Comparison of ENCODE assay signal across 1 cellular context in the genomic region with DNA sequence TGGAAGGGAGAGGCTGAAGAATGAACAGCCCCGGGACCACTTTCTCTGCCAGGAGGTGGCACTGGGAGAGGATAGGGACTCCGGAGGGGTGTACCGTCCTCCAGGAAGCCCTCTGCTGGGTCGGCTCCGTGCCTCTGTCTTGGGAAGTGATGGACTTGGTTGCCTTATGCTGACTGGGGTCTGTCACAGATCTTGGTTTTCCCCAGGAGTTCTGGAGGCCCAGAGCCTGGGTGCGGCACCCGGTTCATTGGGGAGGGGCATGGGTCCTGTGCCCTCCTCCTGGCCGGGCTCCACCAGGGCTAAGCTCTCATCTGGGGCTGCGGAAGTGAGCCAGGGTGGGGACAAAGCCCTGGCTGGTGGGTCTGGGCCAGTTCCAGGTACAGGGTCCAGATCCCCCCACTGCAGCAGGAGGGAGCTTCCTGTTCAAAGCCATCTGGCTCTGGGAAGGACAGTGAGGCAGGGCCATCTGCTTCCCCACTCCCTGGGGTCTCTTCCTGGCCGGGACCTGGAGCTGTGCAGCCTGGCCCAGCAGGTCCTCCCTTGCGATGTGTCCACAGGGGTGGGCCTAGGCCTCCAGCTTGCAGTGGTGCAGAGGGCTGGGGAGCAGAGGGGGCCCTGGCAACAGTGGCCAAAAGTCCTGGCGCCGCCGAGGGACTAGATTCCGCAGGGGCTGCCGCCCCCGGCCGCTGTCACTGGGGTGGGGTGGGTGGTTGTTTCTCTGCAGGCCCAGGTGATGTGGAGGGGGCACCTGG.
TF ChIP-seq lines count a peak whose summit lies in the region.

No MANE protein-coding gene starts in this region.

TF ChIP-seq in HepG2, 621 proteins besides CTCF, POLR2A, EP300 and RAD21 (continued from another document and continues in another):
- no peak for TF ChIP-seq HMGXB3 (CRISPR knock-in tag; IDR thresholded peaks at IDR 0.05; ENCODE audit: borderline replicate concordance)
- no peak for TF ChIP-seq LCORL (IDR thresholded peaks at IDR 0.05)
- TF ChIP-seq LCORL (CRISPR knock-in tag; IDR thresholded peaks at IDR 0.05): peak; percentile 25; the same call in 1 of the 2 replicates
- TF ChIP-seq ZNF12 (CRISPR knock-in tag; IDR thresholded peaks at IDR 0.05): no peak
- no peak for TF ChIP-seq SAP130 (CRISPR knock-in tag; IDR thresholded peaks at IDR 0.05; ENCODE audit: low read depth)
- TF ChIP-seq MTA3 (CRISPR knock-in tag; IDR thresholded peaks at IDR 0.05): no peak
- TF ChIP-seq, protein P1, sequence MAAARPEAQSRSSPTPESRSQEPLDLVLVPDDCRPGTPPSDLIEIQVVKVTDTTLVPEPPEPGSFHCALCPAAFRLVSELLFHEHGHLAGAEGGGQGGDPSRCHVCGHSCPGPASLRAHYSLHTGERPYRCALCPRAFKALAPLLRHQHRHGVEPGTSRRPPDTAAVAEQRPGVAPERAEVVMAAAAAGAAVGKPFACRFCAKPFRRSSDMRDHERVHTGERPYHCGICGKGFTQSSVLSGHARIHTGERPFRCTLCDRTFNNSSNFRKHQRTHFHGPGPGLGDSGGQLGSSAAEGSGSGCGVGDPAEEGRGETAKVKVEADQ (CRISPR knock-in tag; IDR thresholded peaks at IDR 0.05; ENCODE audit: borderline replicate concordance): no peak
- TF ChIP-seq ZNF777 (CRISPR knock-in tag; IDR thresholded peaks at IDR 0.05): no peak
- peak; percentile 61; the same call in 1 of the 2 replicates for TF ChIP-seq ZBTB7A (CRISPR knock-in tag; IDR thresholded peaks at IDR 0.05)
- TF ChIP-seq KMT2B (CRISPR knock-in tag; IDR thresholded peaks at IDR 0.05): 0 out of 2 replicates have a peak, but pooled peaks have one; percentile 29
- TF ChIP-seq NFKB2 (CRISPR knock-in tag; IDR thresholded peaks at IDR 0.05; ENCODE audit: borderline replicate concordance): 0 out of 2 replicates have a peak, but pooled peaks have one; percentile 17
- no peak for TF ChIP-seq FOXC1 (CRISPR knock-in tag; IDR thresholded peaks at IDR 0.05; ENCODE audit: borderline replicate concordance)
- TF ChIP-seq, protein P2, sequence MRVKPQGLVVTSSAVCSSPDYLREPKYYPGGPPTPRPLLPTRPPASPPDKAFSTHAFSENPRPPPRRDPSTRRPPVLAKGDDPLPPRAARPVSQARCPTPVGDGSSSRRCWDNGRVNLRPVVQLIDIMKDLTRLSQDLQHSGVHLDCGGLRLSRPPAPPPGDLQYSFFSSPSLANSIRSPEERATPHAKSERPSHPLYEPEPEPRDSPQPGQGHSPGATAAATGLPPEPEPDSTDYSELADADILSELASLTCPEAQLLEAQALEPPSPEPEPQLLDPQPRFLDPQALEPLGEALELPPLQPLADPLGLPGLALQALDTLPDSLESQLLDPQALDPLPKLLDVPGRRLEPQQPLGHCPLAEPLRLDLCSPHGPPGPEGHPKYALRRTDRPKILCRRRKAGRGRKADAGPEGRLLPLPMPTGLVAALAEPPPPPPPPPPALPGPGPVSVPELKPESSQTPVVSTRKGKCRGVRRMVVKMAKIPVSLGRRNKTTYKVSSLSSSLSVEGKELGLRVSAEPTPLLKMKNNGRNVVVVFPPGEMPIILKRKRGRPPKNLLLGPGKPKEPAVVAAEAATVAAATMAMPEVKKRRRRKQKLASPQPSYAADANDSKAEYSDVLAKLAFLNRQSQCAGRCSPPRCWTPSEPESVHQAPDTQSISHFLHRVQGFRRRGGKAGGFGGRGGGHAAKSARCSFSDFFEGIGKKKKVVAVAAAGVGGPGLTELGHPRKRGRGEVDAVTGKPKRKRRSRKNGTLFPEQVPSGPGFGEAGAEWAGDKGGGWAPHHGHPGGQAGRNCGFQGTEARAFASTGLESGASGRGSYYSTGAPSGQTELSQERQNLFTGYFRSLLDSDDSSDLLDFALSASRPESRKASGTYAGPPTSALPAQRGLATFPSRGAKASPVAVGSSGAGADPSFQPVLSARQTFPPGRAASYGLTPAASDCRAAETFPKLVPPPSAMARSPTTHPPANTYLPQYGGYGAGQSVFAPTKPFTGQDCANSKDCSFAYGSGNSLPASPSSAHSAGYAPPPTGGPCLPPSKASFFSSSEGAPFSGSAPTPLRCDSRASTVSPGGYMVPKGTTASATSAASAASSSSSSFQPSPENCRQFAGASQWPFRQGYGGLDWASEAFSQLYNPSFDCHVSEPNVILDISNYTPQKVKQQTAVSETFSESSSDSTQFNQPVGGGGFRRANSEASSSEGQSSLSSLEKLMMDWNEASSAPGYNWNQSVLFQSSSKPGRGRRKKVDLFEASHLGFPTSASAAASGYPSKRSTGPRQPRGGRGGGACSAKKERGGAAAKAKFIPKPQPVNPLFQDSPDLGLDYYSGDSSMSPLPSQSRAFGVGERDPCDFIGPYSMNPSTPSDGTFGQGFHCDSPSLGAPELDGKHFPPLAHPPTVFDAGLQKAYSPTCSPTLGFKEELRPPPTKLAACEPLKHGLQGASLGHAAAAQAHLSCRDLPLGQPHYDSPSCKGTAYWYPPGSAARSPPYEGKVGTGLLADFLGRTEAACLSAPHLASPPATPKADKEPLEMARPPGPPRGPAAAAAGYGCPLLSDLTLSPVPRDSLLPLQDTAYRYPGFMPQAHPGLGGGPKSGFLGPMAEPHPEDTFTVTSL (CRISPR knock-in tag; IDR thresholded peaks at IDR 0.05; ENCODE audit: borderline replicate concordance): no peak
- peak; percentile 32; the same call in 1 of the 2 replicates for TF ChIP-seq ZBTB4 (CRISPR knock-in tag; IDR thresholded peaks at IDR 0.05; ENCODE audit: borderline replicate concordance)
- TF ChIP-seq SALL1 (CRISPR knock-in tag; IDR thresholded peaks at IDR 0.05): peak; percentile 21; the same call in 1 of the 2 replicates
- TF ChIP-seq PITX1 (CRISPR knock-in tag; IDR thresholded peaks at IDR 0.05): no peak
- TF ChIP-seq ZNF230 (CRISPR knock-in tag; IDR thresholded peaks at IDR 0.05): 0 out of 2 replicates have a peak, but pooled peaks have one; percentile 28
- TF ChIP-seq, protein P3, sequence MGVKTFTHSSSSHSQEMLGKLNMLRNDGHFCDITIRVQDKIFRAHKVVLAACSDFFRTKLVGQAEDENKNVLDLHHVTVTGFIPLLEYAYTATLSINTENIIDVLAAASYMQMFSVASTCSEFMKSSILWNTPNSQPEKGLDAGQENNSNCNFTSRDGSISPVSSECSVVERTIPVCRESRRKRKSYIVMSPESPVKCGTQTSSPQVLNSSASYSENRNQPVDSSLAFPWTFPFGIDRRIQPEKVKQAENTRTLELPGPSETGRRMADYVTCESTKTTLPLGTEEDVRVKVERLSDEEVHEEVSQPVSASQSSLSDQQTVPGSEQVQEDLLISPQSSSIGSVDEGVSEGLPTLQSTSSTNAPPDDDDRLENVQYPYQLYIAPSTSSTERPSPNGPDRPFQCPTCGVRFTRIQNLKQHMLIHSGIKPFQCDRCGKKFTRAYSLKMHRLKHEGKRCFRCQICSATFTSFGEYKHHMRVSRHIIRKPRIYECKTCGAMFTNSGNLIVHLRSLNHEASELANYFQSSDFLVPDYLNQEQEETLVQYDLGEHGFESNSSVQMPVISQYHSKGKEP (CRISPR knock-in tag; IDR thresholded peaks at IDR 0.05): no peak
- TF ChIP-seq ZNF891 (CRISPR knock-in tag; IDR thresholded peaks at IDR 0.05): no peak
- no peak for TF ChIP-seq CEBPB (IDR thresholded peaks at IDR 0.05; ENCODE audit: borderline replicate concordance, low read depth, low read length)
- TF ChIP-seq ZNF687 (CRISPR knock-in tag; IDR thresholded peaks at IDR 0.05): peak; percentile 63
- no peak for TF ChIP-seq CEBPG (CRISPR knock-in tag; IDR thresholded peaks at IDR 0.05)
- TF ChIP-seq HNF4G (IDR thresholded peaks at IDR 0.05; ENCODE audit: borderline replicate concordance, low read depth, low read length): no peak; the same call in 1 of the 2 replicates
- no peak; the same call in 1 of the 2 replicates for TF ChIP-seq HNF4G (CRISPR knock-in tag; IDR thresholded peaks at IDR 0.05; ENCODE audit: borderline replicate concordance, low read depth)
- no peak for TF ChIP-seq POGK (CRISPR knock-in tag; conservative IDR thresholded peaks at IDR 0.05)
- TF ChIP-seq ELF4 (CRISPR knock-in tag; IDR thresholded peaks at IDR 0.05; ENCODE audit: borderline replicate concordance): no peak
- TF ChIP-seq SNAPC2 (CRISPR knock-in tag; IDR thresholded peaks at IDR 0.05): no peak
- 0 out of 2 replicates have a peak, but pooled peaks have one; percentile 7 for TF ChIP-seq ZNF451 (CRISPR knock-in tag; IDR thresholded peaks at IDR 0.05)
- TF ChIP-seq YY1 (IDR thresholded peaks at IDR 0.05; ENCODE audit: insufficient read depth, insufficient replicate concordance, low read depth, low read length): peak; percentile 17
- TF ChIP-seq MED8 (CRISPR knock-in tag; IDR thresholded peaks at IDR 0.05; ENCODE audit: insufficient replicate concordance): peak; percentile 53
- TF ChIP-seq NR3C1 (CRISPR knock-in tag; IDR thresholded peaks at IDR 0.05): no peak
